Comparison of ENCODE assay signal across 31 cellular contexts in genomic region chr2:198756166-198756565, GRCh38.
DNase-seq lines count a peak whose midpoint lies in the region; ATAC-seq and TF ChIP-seq lines count a peak whose summit lies in the region.
"Had no signal": no experiment of that assay in that cellular context is flagged by ENCODE, and none has a peak within 500 bp of the region (broad histone marks: within the 10 kb centered on the region; RNA-seq: fewer than 3 reads in every experiment).

No MANE protein-coding gene starts in this region.

- H3K4me1 Mint-ChIP-seq in osteocyte (ENCODE audit: unreplicated experiment) = no peaks in the 10 kb centered on the region
- H3K4me1 Mint-ChIP-seq: activated naive CD8-positive, alpha-beta T cell treated with anti-CD3 and anti-CD28 coated beads, Interleukin-2, amount 50 U/mL, for 24 hours had no signal

- TF ChIP-seq CTCF in A673 (conservative IDR thresholded peaks at IDR 0.05; ENCODE audit: low read depth, low read length) (no peak), osteocyte (IDR thresholded peaks at IDR 0.05) (no peak)

- H3K27me3 Mint-ChIP-seq in osteocyte (ENCODE audit: unreplicated experiment) = peaks cover 8% of the 10 kb centered on the region
- H3K27me3 Mint-ChIP-seq: activated naive CD8-positive, alpha-beta T cell treated with anti-CD3 and anti-CD28 coated beads, Interleukin-2, amount 50 U/mL, for 24 hours had no signal

- H3K4me1 ChIP-seq in A673 (ENCODE audit: insufficient read depth, low read length, poor library complexity, severe bottlenecking) = no peaks in the 10 kb centered on the region
- H3K4me1 ChIP-seq: BLaER1, parathyroid adenoma, testis had no signal

- BruUV-seq in A673 (replicated peaks; lab: Mats Ljungman, UMichigan) = no TSS peak

- H3K27ac Mint-ChIP-seq in osteocyte (ENCODE audit: unreplicated experiment) = no peak overlapping the region
- H3K27ac Mint-ChIP-seq: activated naive CD8-positive, alpha-beta T cell treated with anti-CD3 and anti-CD28 coated beads, Interleukin-2, amount 50 U/mL, for 24 hours; brain; HFFc6 had no signal

- no peaks in the 10 kb centered on the region for H3K36me3 Mint-ChIP-seq in osteocyte (ENCODE audit: unreplicated experiment)
- H3K36me3 Mint-ChIP-seq: brain had no signal

- POLR2A ChIA-PET in A673 (lab: Charles Lee; ENCODE audit: low non-redundant PET) = no interaction called here

- no peaks in the 10 kb centered on the region for H3K36me3 ChIP-seq in A673 (ENCODE audit: insufficient read depth, low read length, poor library complexity, severe bottlenecking)
- H3K36me3 ChIP-seq: BLaER1 had no signal

- ATAC-seq in GM18909 (IDR thresholded peaks at IDR 0.05; ENCODE audit: poor library complexity, unreplicated experiment) = no peak
- ATAC-seq: activated CD4-positive, CD25-positive, alpha-beta regulatory T cell treated with anti-CD3 and anti-CD28 coated beads, Interleukin-2, amount 50 U/mL, for 24 hours; activated naive CD8-positive, alpha-beta T cell treated with anti-CD3 and anti-CD28 coated beads, Interleukin-2, amount 50 U/mL, for 24 hours; left lobe of liver; PC-3; SK-N-SH treated with all-trans-retinoic acid at 6 μM for 48 hours; stimulated activated naive CD8-positive, alpha-beta T cell treated with anti-CD3 and anti-CD28 coated beads, Interleukin-15, Interleukin-2, amounts not matched to agents 100 U/mL and 50 U/mL, for 24 hours had no signal

- no peak overlapping the region for H3K4me3 ChIP-seq in A673 (ENCODE audit: low read depth, low read length, poor library complexity, severe bottlenecking)
- H3K4me3 ChIP-seq: BLaER1, skin epidermis, testis had no signal

- CTCF ChIA-PET in A673 (lab: Charles Lee) = no interaction called here

- intact Hi-C loops in A673 (cut with micrococcal nuclease; ENCODE audit: unreplicated experiment) = no loop called here

- DNase-seq in A673 (ENCODE audit: low spot score) (peak; percentile 7), EH (ENCODE audit: low read depth) (peak; percentile 75), M059J (ENCODE audit: low read depth) (peak; percentile 38), fibroblast of gingiva (ENCODE audit: low read depth) (peak; percentile 48), NCI-H1092 (lab: John Stamatoyannopoulos, UW) (no peak), T-helper 1 cell (no peak), osteocyte (ENCODE audit: extremely low spot score, unreplicated experiment) (no peak)
- DNase-seq: 8988T; activated CD4-positive, alpha-beta T cell treated with anti-CD3 and anti-CD28 coated beads, Interleukin-2, amount 50 U/mL, for 48 hours; activated naive CD4-positive, alpha-beta T cell; activated naive CD8-positive, alpha-beta T cell treated with anti-CD3 and anti-CD28 coated beads, Interleukin-2, amount 50 U/mL, for 24 hours; DMS153; HFFc6; NCI-H1092 treated with DMSO at 0.1 percent for 48 hours; NCI-H187; NCI-H2227 treated with DMSO at 0.1 percent for 48 hours; NCI-H526; PC-3; retina; Right ventricle myocardium superior; stimulated activated naive CD8-positive, alpha-beta T cell treated with anti-CD3 and anti-CD28 coated beads, Interleukin-15, Interleukin-2, amounts not matched to agents 100 U/mL and 50 U/mL, for 24 hours; T-helper 2 cell; testis had no signal

- no peak overlapping the region for H3K27ac ChIP-seq in A673 (ENCODE audit: low read depth, low read length, poor library complexity, severe bottlenecking)
- H3K27ac ChIP-seq: BLaER1, parathyroid adenoma, skin epidermis, testis had no signal

- no peak overlapping the region for H3K4me3 Mint-ChIP-seq in osteocyte (ENCODE audit: unreplicated experiment)
- H3K4me3 Mint-ChIP-seq: activated naive CD8-positive, alpha-beta T cell treated with anti-CD3 and anti-CD28 coated beads, Interleukin-2, amount 50 U/mL, for 24 hours; brain; HFFc6 had no signal

- H3K27me3 ChIP-seq in A673 (replicated peaks; ENCODE audit: insufficient read depth, low read depth, low read length, poor library complexity) = peaks cover 15% of the 10 kb centered on the region
- H3K27me3 ChIP-seq: BLaER1, testis had no signal

- no peaks in the 10 kb centered on the region for H3K9me3 ChIP-seq in A673 (ENCODE audit: low read depth, low read length, poor library complexity, severe bottlenecking)
- H3K9me3 ChIP-seq: BLaER1, testis had no signal

- H3K9me3 Mint-ChIP-seq in osteocyte (ENCODE audit: unreplicated experiment) = no peaks in the 10 kb centered on the region
- H3K9me3 Mint-ChIP-seq: activated naive CD8-positive, alpha-beta T cell treated with anti-CD3 and anti-CD28 coated beads, Interleukin-2, amount 50 U/mL, for 24 hours; brain had no signal

Comparison
In these comparisons a context has a peak if more than half of its experiments do, and no peak if none do; other contexts are left out.
1. DNase-seq: peak in A673 (single experiment), EH (single experiment), M059J (single experiment) and fibroblast of gingiva (single experiment); none in NCI-H1092 (single experiment), T-helper 1 cell (0 of 5) and osteocyte (single experiment).